Comparison of ENCODE assay signal across 30 cellular contexts in the genomic region with DNA sequence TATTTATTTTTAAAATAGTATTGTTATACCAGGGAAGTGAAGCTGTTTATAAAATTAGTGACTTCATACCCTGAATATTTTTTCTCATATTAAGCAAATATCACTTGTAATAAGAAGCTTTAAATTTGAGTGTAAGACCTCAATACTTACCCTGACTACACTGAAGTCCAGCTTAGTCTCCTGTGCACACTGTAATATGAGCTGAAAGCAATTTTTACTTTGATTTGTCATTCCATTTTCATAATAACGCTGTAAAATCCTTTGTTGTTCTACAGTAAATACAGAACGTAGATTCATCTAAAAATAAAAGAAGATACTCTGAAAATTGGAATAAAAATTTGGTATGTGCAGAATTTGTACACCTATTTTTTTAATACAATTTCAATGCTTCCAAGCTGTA.
"Had no signal": no experiment of that assay in that cellular context is flagged by ENCODE, and none has a peak within 500 bp of the region (broad histone marks: within the 10 kb centered on the region; RNA-seq: fewer than 3 reads in every experiment).

No MANE protein-coding gene starts in this region.

- H3K4me2 ChIP-seq: KMS-11 had no signal

- H3K9me3 ChIP-seq: ascending aorta, MG63, Peyer's patch, SJCRH30 had no signal

- H3K36me3 ChIP-seq: ascending aorta, MG63, Peyer's patch, SJCRH30 had no signal

- H3K27me3 Mint-ChIP-seq: activated naive CD8-positive, alpha-beta T cell treated with anti-CD3 and anti-CD28 coated beads, Interleukin-2, amount 50 U/mL, for 24 hours; brain; central memory CD8-positive, alpha-beta T cell had no signal

- H3K27me3 ChIP-seq: ascending aorta, MG63, Peyer's patch, SJCRH30 had no signal

- H3K9me3 Mint-ChIP-seq: activated naive CD4-positive, alpha-beta T cell treated with anti-CD3 and anti-CD28 coated beads, Interleukin-2, amount 50 U/mL, for 72 hours; activated naive CD8-positive, alpha-beta T cell treated with anti-CD3 and anti-CD28 coated beads, Interleukin-2, amount 50 U/mL, for 24 hours; activated T-cell treated with anti-CD3 and anti-CD28 coated beads, Interleukin-2, amount 50 U/mL, for 24 hours; central memory CD8-positive, alpha-beta T cell; T-helper 1 cell treated with Interleukin-12 subunit alpha and Interleukin-12 subunit beta and Interleukin-4 antibody, amounts not matched to agents 30 μg/mL and 1 μg/mL, for 36 hours; WTC11 had no signal

- H3K4me3 ChIP-seq: ascending aorta, MG63, Peyer's patch, SJCRH30 had no signal

- H3K4me3 Mint-ChIP-seq: activated CD8-positive, alpha-beta T cell treated with anti-CD3 and anti-CD28 coated beads, Interleukin-2, amount 10 ng/mL, durations not matched to agents 7 days and 5 days; activated naive CD8-positive, alpha-beta T cell treated with anti-CD3 and anti-CD28 coated beads, Interleukin-2, amount 50 U/mL, for 24 hours; activated T-cell treated with anti-CD3 and anti-CD28 coated beads, Interleukin-2, amount 50 U/mL, for 24 hours; brain; central memory CD8-positive, alpha-beta T cell; T-helper 1 cell treated with Interleukin-12 subunit alpha and Interleukin-12 subunit beta and Interleukin-4 antibody, amounts not matched to agents 30 μg/mL and 1 μg/mL, for 36 hours; WTC11 had no signal

- H3K4me1 Mint-ChIP-seq: activated naive CD8-positive, alpha-beta T cell treated with anti-CD3 and anti-CD28 coated beads, Interleukin-2, amount 50 U/mL, for 24 hours; brain; central memory CD8-positive, alpha-beta T cell; WTC11 had no signal

- ATAC-seq: activated CD8-positive, alpha-beta T cell treated with anti-CD3 and anti-CD28 coated beads, Interleukin-2, amount 10 ng/mL, durations not matched to agents 7 days and 5 days; activated naive CD4-positive, alpha-beta T cell treated with anti-CD3 and anti-CD28 coated beads, Interleukin-2, amount 50 U/mL, for 72 hours; activated naive CD8-positive, alpha-beta T cell treated with anti-CD3 and anti-CD28 coated beads, Interleukin-2, amount 50 U/mL, for 24 hours; WTC11 had no signal

- H3K27ac ChIP-seq: ascending aorta, KMS-11, Peyer's patch, RWPE1, SJCRH30 had no signal

- H3K9ac ChIP-seq: KMS-11 had no signal

- DNase-seq: activated CD4-positive, alpha-beta T cell treated with anti-CD3 and anti-CD28 coated beads for 48 hours; activated CD4-positive, alpha-beta T cell treated with anti-CD3 and anti-CD28 coated beads, Interleukin-2, amount 50 U/mL, for 4 hours; activated CD4-positive, CD25-positive, alpha-beta regulatory T cell treated with anti-CD3 and anti-CD28 coated beads, Interleukin-2, amount 50 U/mL, for 72 hours; activated CD8-positive, alpha-beta T cell treated with anti-CD3 and anti-CD28 coated beads, Interleukin-2, amount 10 ng/mL, durations not matched to agents 7 days and 5 days; activated effector memory CD4-positive, alpha-beta T cell treated with anti-CD3 and anti-CD28 coated beads, Interleukin-2, amount 50 U/mL, for 16 hours; activated naive CD4-positive, alpha-beta T cell treated with Interleukin-2 at 50 U/mL for 16 hours; activated naive CD8-positive, alpha-beta T cell treated with anti-CD3 and anti-CD28 coated beads, Interleukin-2, amount 50 U/mL, for 24 hours; activated T-cell treated with anti-CD3 and anti-CD28 coated beads, Interleukin-2, amount 50 U/mL, for 24 hours; amniotic stem cell; MG63; MV-4-11; NCI-H1105; NCI-H1436; NCI-H187 treated with DMSO at 0.1 percent for 48 hours; NCI-H2107; NCI-H510A treated with DMSO at 0.1 percent for 48 hours; NCI-H774; NK-92 treated with Interleukin-12 subunit alpha and Interleukin-12 subunit beta, amount 100 ng/mL, for 24 hours; OCI-M1; Peyer's patch; Right ventricle myocardium superior; SJCRH30 had no signal

- H3K27ac Mint-ChIP-seq: activated CD8-positive, alpha-beta T cell treated with anti-CD3 and anti-CD28 coated beads, Interleukin-2, amount 10 ng/mL, durations not matched to agents 7 days and 5 days; activated naive CD4-positive, alpha-beta T cell treated with anti-CD3 and anti-CD28 coated beads, Interleukin-2, amount 50 U/mL, for 72 hours; activated naive CD8-positive, alpha-beta T cell treated with anti-CD3 and anti-CD28 coated beads, Interleukin-2, amount 50 U/mL, for 24 hours; activated T-cell treated with anti-CD3 and anti-CD28 coated beads, Interleukin-2, amount 50 U/mL, for 24 hours; brain; T-helper 1 cell treated with Interleukin-12 subunit alpha and Interleukin-12 subunit beta and Interleukin-4 antibody, amounts not matched to agents 30 μg/mL and 1 μg/mL, for 36 hours; WTC11 had no signal

- H3K4me1 ChIP-seq: ascending aorta, Peyer's patch had no signal

- H3K36me3 Mint-ChIP-seq: activated naive CD4-positive, alpha-beta T cell treated with anti-CD3 and anti-CD28 coated beads, Interleukin-2, amount 50 U/mL, for 72 hours; WTC11 had no signal
